Comparison of ENCODE assay signal across 8 cellular contexts in genomic region chr17:18261146-18261515, GRCh38. TPM values are rescaled to one million over a fixed set of nuclear protein-coding genes. Genes with fewer than 3 reads are reported as not detected.
DNase-seq lines count a peak whose midpoint lies in the region; ATAC-seq and TF ChIP-seq lines count a peak whose summit lies in the region.

No MANE protein-coding gene starts in this region.

- POLR2A ChIA-PET in naive thymus-derived CD8-positive, alpha-beta T cell (lab: Charles Lee) = interaction anchor here (0.6 to 4.1 kb wide), 5 partner anchors 8 to 154 kb away, joined by 4 to 20 read pairs (median 6); partner anchors contain the start of genes ALKBH5, LLGL1, SMCR8 and TOP3A

- peak overlapping the region; percentile 94 for H2AFZ ChIP-seq in fibroblast of lung (ENCODE audit: low read length)

- DNase-seq in NCI-H345 (lab: John Stamatoyannopoulos, UW) (peak; percentile 14), NCI-H345 treated with DMSO at 0.1 percent for 48 hours (lab: John Stamatoyannopoulos, UW; ENCODE audit: unreplicated experiment) (no peak), fibroblast of lung (ENCODE audit: low read depth in 2 of 2) (peak; percentile 30 to 56), vagina (ENCODE audit: extremely low spot score in 2 of 2) (no peak), NCI-H1694 treated with DMSO at 0.1 percent for 48 hours (lab: John Stamatoyannopoulos, UW) (no peak)
- DNase-seq in activated CD8-positive, alpha-beta memory T cell treated with anti-CD3 and anti-CD28 coated beads, Interleukin-2, amount 10 ng/mL, durations not matched to agents 7 days and 5 days = peak; percentile 66
- DNase-seq in naive thymus-derived CD8-positive, alpha-beta T cell = peak in 2 of 10 donors; percentile 27 to 29

- H4K20me1 ChIP-seq in fibroblast of lung (ENCODE audit: control insufficient read depth, extremely low read depth, insufficient read depth, low read length) = no peaks in the 10 kb centered on the region

- H3K4me1 Mint-ChIP-seq in activated CD8-positive, alpha-beta memory T cell treated with anti-CD3 and anti-CD28 coated beads, Interleukin-2, amount 10 ng/mL, durations not matched to agents 7 days and 5 days = peaks cover 36% of the 10 kb centered on the region
- peaks cover 18 to 50% (median 46%) of the 10 kb centered on the region in 4 donors for H3K4me1 Mint-ChIP-seq in naive thymus-derived CD8-positive, alpha-beta T cell

- no peak for ATAC-seq in activated CD8-positive, alpha-beta memory T cell treated with anti-CD3 and anti-CD28 coated beads, Interleukin-2, amount 10 ng/mL, durations not matched to agents 7 days and 5 days
- ATAC-seq in naive thymus-derived CD8-positive, alpha-beta T cell = no peak

- TF ChIP-seq CTCF in fibroblast of lung (conservative IDR thresholded peaks at IDR 0.05 in 1 of 2, IDR thresholded peaks at IDR 0.05 in 1 of 2; ENCODE audit: low read depth in 1 of 2, low read length in 2 of 2) (no peak), vagina (IDR thresholded peaks at IDR 0.05) (no peak)

- peak overlapping the region; percentile 83 for H3K27ac Mint-ChIP-seq in activated CD8-positive, alpha-beta memory T cell treated with anti-CD3 and anti-CD28 coated beads, Interleukin-2, amount 10 ng/mL, durations not matched to agents 7 days and 5 days
- H3K27ac Mint-ChIP-seq in naive thymus-derived CD8-positive, alpha-beta T cell = peak overlapping the region; percentile 79 to 95 (median 92)

- H3K27ac ChIP-seq in HUES6 (ENCODE audit: low read depth, low read length) (peak overlapping the region; percentile 43), fibroblast of lung (ENCODE audit: insufficient read depth, low read length) (peak overlapping the region; percentile 81), vagina (peak overlapping the region; percentile 82)

- H3K4me2 ChIP-seq in fibroblast of lung (ENCODE audit: extremely low read depth, insufficient read depth, low read length) = peak overlapping the region; percentile 96

- H3K79me2 ChIP-seq in fibroblast of lung (ENCODE audit: control insufficient read depth, insufficient read depth, low read length) = peaks cover 26% of the 10 kb centered on the region

- intact Hi-C loops in vagina (cut with DNase I) = no loop called here

- no peak for TF ChIP-seq POLR2A in vagina (IDR thresholded peaks at IDR 0.05)

- H3K4me1 ChIP-seq in HUES6 (ENCODE audit: control insufficient read depth, insufficient read depth, low read length) (peaks cover 19% of the 10 kb centered on the region), fibroblast of lung (ENCODE audit: control insufficient read depth, extremely low read depth, insufficient read depth, low read length) (peaks cover 24% of the 10 kb centered on the region), vagina (peaks cover 55% of the 10 kb centered on the region)

- H3K9me3 ChIP-seq in HUES6 (ENCODE audit: control insufficient read depth, insufficient read depth, low read depth, low read length) (no peaks in the 10 kb centered on the region), fibroblast of lung (ENCODE audit: control insufficient read depth, insufficient read depth, low read depth, low read length) (no peaks in the 10 kb centered on the region), vagina (no peaks in the 10 kb centered on the region)

- H3K27me3 Mint-ChIP-seq in activated CD8-positive, alpha-beta memory T cell treated with anti-CD3 and anti-CD28 coated beads, Interleukin-2, amount 10 ng/mL, durations not matched to agents 7 days and 5 days = no peaks in the 10 kb centered on the region
- no peaks in the 10 kb centered on the region for H3K27me3 Mint-ChIP-seq in naive thymus-derived CD8-positive, alpha-beta T cell

- CTCF ChIA-PET in activated CD8-positive, alpha-beta memory T cell treated with anti-CD3 and anti-CD28 coated beads, Interleukin-2, amount 10 ng/mL, durations not matched to agents 7 days and 5 days (lab: Charles Lee) = interaction anchor here (3.1 kb wide), 1 partner anchor 13 kb away, joined by 9 read pairs; no protein-coding TSS in a partner anchor

- peak overlapping the region; percentile 70 for H3K9ac ChIP-seq in HUES6 (ENCODE audit: low read length)
- peak overlapping the region; percentile 82 for H3K9ac ChIP-seq in fibroblast of lung (ENCODE audit: insufficient read depth, low read length)

- peak overlapping the region; percentile 74 for H3K4me3 Mint-ChIP-seq in activated CD8-positive, alpha-beta memory T cell treated with anti-CD3 and anti-CD28 coated beads, Interleukin-2, amount 10 ng/mL, durations not matched to agents 7 days and 5 days
- H3K4me3 Mint-ChIP-seq in naive thymus-derived CD8-positive, alpha-beta T cell = peak overlapping the region; percentile 76 to 88 (median 84)

- H3K4me3 ChIP-seq in HUES6 (ENCODE audit: low read depth, low read length) (peak overlapping the region; percentile 85), fibroblast of lung (replicated peaks in 1 of 4; ENCODE audit: control extremely low read depth in 1 of 4, insufficient read depth in 1 of 4, low read depth in 3 of 4, low read length in 4 of 4) (peak overlapping the region; percentile 76 to 98 (median 86)), vagina (peak overlapping the region; percentile 82 to 90)

- H3K36me3 Mint-ChIP-seq in activated CD8-positive, alpha-beta memory T cell treated with anti-CD3 and anti-CD28 coated beads, Interleukin-2, amount 10 ng/mL, durations not matched to agents 7 days and 5 days = peaks cover 9% of the 10 kb centered on the region
- H3K36me3 Mint-ChIP-seq in naive thymus-derived CD8-positive, alpha-beta T cell = peaks cover 0 to 18% (median 3%) of the 10 kb centered on the region in 3 donors

- H3K9me3 Mint-ChIP-seq in activated CD8-positive, alpha-beta memory T cell treated with anti-CD3 and anti-CD28 coated beads, Interleukin-2, amount 10 ng/mL, durations not matched to agents 7 days and 5 days (ENCODE audit: low read depth) = no peaks in the 10 kb centered on the region
- H3K9me3 Mint-ChIP-seq in naive thymus-derived CD8-positive, alpha-beta T cell = no peaks in the 10 kb centered on the region

- peaks cover 30% of the 10 kb centered on the region for H3K36me3 ChIP-seq in HUES6 (ENCODE audit: control insufficient read depth, insufficient read depth, low read length)
- H3K36me3 ChIP-seq in fibroblast of lung (ENCODE audit: control insufficient read depth, insufficient read depth, low read length) = peaks cover 21% of the 10 kb centered on the region
- peaks cover 3 to 44% of the 10 kb centered on the region in 2 donors for H3K36me3 ChIP-seq in vagina

- H3K27me3 ChIP-seq in HUES6 (ENCODE audit: control insufficient read depth, insufficient read depth, low read length) = no peaks in the 10 kb centered on the region
- no peaks in the 10 kb centered on the region for H3K27me3 ChIP-seq in fibroblast of lung (ENCODE audit: control insufficient read depth, insufficient read depth, low read length)
- H3K27me3 ChIP-seq in vagina = no peaks in the 10 kb centered on the region

RNA-seq across cellular contexts. Expression of gene MIEF2, which starts 0.7 kb away (rescaled TPM):
- 1 to 10 TPM; 8.4 to 10.0 TPM for total RNA-seq in activated CD8-positive, alpha-beta memory T cell treated with anti-CD3 and anti-CD28 coated beads, Interleukin-2, amount 10 ng/mL, durations not matched to agents 7 days and 5 days
- total RNA-seq in fibroblast of lung (13.1 and 16.2 TPM in 2 replicates), vagina (18.4 TPM)
- 3.9 and 4.2 TPM in 2 replicates for polyA plus RNA-seq in fibroblast of lung
- 6.7 and 7.9 TPM in 2 replicates for polyA plus RNA-seq in fibroblast of lung (2012)
- polyA minus RNA-seq in fibroblast of lung (ENCODE audit: low replicate concordance) = 6.9 and 7.3 TPM in 2 replicates
- total RNA-seq in naive thymus-derived CD8-positive, alpha-beta T cell = 10 to 100 TPM; 16.7 to 17.4 TPM
- polyA plus RNA-seq in naive thymus-derived CD8-positive, alpha-beta T cell = 10 to 100 TPM; 10.7 to 14.4 (median 10.8) TPM

RNA-seq across cellular contexts. Expression of gene FLII, which starts 2.6 kb away (rescaled TPM):
- 100 to 1,000 TPM; 338 to 357 TPM for total RNA-seq in activated CD8-positive, alpha-beta memory T cell treated with anti-CD3 and anti-CD28 coated beads, Interleukin-2, amount 10 ng/mL, durations not matched to agents 7 days and 5 days
- total RNA-seq in fibroblast of lung (284 and 395 TPM in 2 replicates), vagina (277 TPM)
- polyA plus RNA-seq in fibroblast of lung = 199 and 313 TPM in 2 replicates
- 223 and 352 TPM in 2 replicates for polyA plus RNA-seq in fibroblast of lung (2012)
- 521 and 754 TPM in 2 replicates for polyA minus RNA-seq in fibroblast of lung (ENCODE audit: low replicate concordance)
- 100 to 1,000 TPM; 318 to 327 TPM for total RNA-seq in naive thymus-derived CD8-positive, alpha-beta T cell
- 100 to 1,000 TPM in 2 of 3 donors, 10 to 100 TPM in 1; 81.2 to 180 (median 100) TPM for polyA plus RNA-seq in naive thymus-derived CD8-positive, alpha-beta T cell

RNA-seq across cellular contexts. Expression of gene LLGL1, which starts 35.7 kb away (rescaled TPM):
- total RNA-seq in activated CD8-positive, alpha-beta memory T cell treated with anti-CD3 and anti-CD28 coated beads, Interleukin-2, amount 10 ng/mL, durations not matched to agents 7 days and 5 days = 10 to 100 TPM; 23.8 to 24.8 TPM
- total RNA-seq in fibroblast of lung (25.4 and 32.2 TPM in 2 replicates), vagina (27.7 TPM)
- 15.1 and 21.1 TPM in 2 replicates for polyA plus RNA-seq in fibroblast of lung
- polyA plus RNA-seq in fibroblast of lung (2012) = 19.6 and 25.9 TPM in 2 replicates
- polyA minus RNA-seq in fibroblast of lung (ENCODE audit: low replicate concordance) = 45.1 and 47.2 TPM in 2 replicates
- 10 to 100 TPM; 16.8 to 17.3 TPM for total RNA-seq in naive thymus-derived CD8-positive, alpha-beta T cell
- 1 to 10 TPM; 1.2 to 1.9 (median 1.5) TPM for polyA plus RNA-seq in naive thymus-derived CD8-positive, alpha-beta T cell

RNA-seq across cellular contexts. Expression of gene TOP3A, which starts 53.7 kb away (rescaled TPM):
- 10 to 100 TPM; 75.9 to 78.4 TPM for total RNA-seq in activated CD8-positive, alpha-beta memory T cell treated with anti-CD3 and anti-CD28 coated beads, Interleukin-2, amount 10 ng/mL, durations not matched to agents 7 days and 5 days
- 15.4 and 16.5 TPM in 2 replicates for total RNA-seq in fibroblast of lung
- polyA plus RNA-seq in fibroblast of lung = 12.7 and 17.5 TPM in 2 replicates
- 12.3 and 14.3 TPM in 2 replicates for polyA plus RNA-seq in fibroblast of lung (2012)
- 12.8 and 99.9 TPM in 2 replicates for polyA minus RNA-seq in fibroblast of lung (ENCODE audit: low replicate concordance)
- total RNA-seq in naive thymus-derived CD8-positive, alpha-beta T cell = 10 to 100 TPM; 47.7 to 49.7 TPM
- polyA plus RNA-seq in naive thymus-derived CD8-positive, alpha-beta T cell = 10 to 100 TPM in 2 of 3 donors, 1 to 10 TPM in 1; 9.0 to 24.9 (median 13.5) TPM
- total RNA-seq in vagina = 15.5 TPM

RNA-seq across cellular contexts. Expression of gene SMCR8, which starts 54.0 kb away (rescaled TPM):
- 10 to 100 TPM; 27.5 to 31.3 TPM for total RNA-seq in activated CD8-positive, alpha-beta memory T cell treated with anti-CD3 and anti-CD28 coated beads, Interleukin-2, amount 10 ng/mL, durations not matched to agents 7 days and 5 days
- 17.2 and 19.5 TPM in 2 replicates for total RNA-seq in fibroblast of lung
- 8.6 and 10.8 TPM in 2 replicates for polyA plus RNA-seq in fibroblast of lung
- polyA plus RNA-seq in fibroblast of lung (2012) = 7.9 and 8.4 TPM in 2 replicates
- polyA minus RNA-seq in fibroblast of lung (ENCODE audit: low replicate concordance) = 31.9 and 37.5 TPM in 2 replicates
- 10 to 100 TPM; 49.4 to 51.7 TPM for total RNA-seq in naive thymus-derived CD8-positive, alpha-beta T cell
- 1 to 10 TPM; 3.0 to 6.0 (median 5.3) TPM for polyA plus RNA-seq in naive thymus-derived CD8-positive, alpha-beta T cell
- total RNA-seq in vagina = 11.0 TPM

Comparison
In these comparisons a context has a peak if more than half of its experiments do, and no peak if none do; other contexts are left out.
1. DNase-seq: peak in NCI-H345 (single experiment), activated CD8-positive, alpha-beta memory T cell treated with anti-CD3 and anti-CD28 coated beads, Interleukin-2, amount 10 ng/mL, durations not matched to agents 7 days and 5 days (single experiment) and fibroblast of lung (2 of 2); none in NCI-H345 treated with DMSO at 0.1 percent for 48 hours (single experiment), vagina (0 of 2) and NCI-H1694 treated with DMSO at 0.1 percent for 48 hours (single experiment).
2. Peak in every context shown above with its lines, with median percentiles within 50 percentile points of each other: H3K27ac ChIP-seq and H3K4me3 ChIP-seq.